8 cellular contexts compared by ENCODE assay signal in genomic region chr12:38932320-38932719, GRCh38.
"Had no signal": no experiment of that assay in that cellular context is flagged by ENCODE, and none has a peak within 500 bp of the region (broad histone marks: within the 10 kb centered on the region; RNA-seq: fewer than 3 reads in every experiment).

No MANE protein-coding gene starts in this region.

- DNase-seq: GDM1, GF-D8 had no signal

- H3K4me3 ChIP-seq: GM12878 had no signal

- ATAC-seq: GM12878 had no signal

- FAIRE-seq: G401.6, GM12878, GM12891, GM12892, GM18507, GM19239 had no signal
